22 cellular contexts compared by ENCODE assay signal in the genomic region with DNA sequence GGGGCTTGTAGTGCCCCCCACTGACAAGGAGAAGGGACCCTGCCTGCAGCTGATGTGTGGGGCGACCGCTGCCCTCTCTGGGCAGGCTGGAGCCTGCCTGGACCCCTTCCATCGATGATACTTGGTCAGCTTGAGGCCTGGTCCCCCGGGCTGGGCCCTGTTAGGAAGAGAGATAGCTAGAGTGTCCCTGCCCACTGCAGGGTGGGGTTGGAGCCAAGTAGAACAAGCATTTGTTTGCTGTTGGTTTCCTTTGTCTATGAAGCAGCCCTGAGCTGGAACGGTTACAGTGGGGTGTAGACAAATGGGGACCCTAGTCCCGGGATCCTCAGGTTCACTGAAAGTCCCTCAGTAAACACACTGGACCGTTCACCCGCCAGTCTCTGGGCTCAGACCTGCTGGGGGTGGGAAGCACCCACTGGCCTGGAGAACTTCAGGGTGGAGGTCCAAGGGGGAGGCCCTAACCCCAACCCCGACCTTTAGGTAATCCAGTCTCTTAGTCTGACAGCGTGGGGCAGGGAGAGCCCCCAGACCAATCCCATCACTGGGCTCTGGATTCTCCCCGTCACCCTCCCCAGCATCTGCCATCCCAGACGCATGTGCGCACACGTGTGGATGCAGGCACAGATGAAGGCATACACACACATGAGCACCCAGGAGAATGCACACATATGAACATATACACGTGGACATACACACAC.
"Had no signal": no experiment of that assay in that cellular context is flagged by ENCODE, and none has a peak within 500 bp of the region (broad histone marks: within the 10 kb centered on the region; RNA-seq: fewer than 3 reads in every experiment).

No MANE protein-coding gene starts in this region.

- H3K36me3 ChIP-seq: neural progenitor cell, prostate gland, right atrium auricular region, sigmoid colon, stomach, tibial artery, upper lobe of left lung, uterus had no signal

- H3K27ac ChIP-seq: coronary artery, neural progenitor cell, parathyroid adenoma, prostate gland, right atrium auricular region, sigmoid colon, stomach, tibial artery, upper lobe of left lung, uterus had no signal

- DNase-seq: dermis blood vessel endothelial cell; effector memory CD8-positive, alpha-beta T cell; erythroblast; kidney; mesenchymal stem cell; midbrain; naive thymus-derived CD4-positive, alpha-beta T cell; sigmoid colon; stimulated activated CD4-positive, alpha-beta T cell treated with anti-CD3 and anti-CD28 coated beads, Interleukin-2, amount 100 ng/mL, for 24 hours; stimulated activated CD4-positive, alpha-beta T cell treated with anti-CD3 and anti-CD28 coated beads, Interleukin-4, amount 100 ng/mL, for 24 hours; stimulated activated naive CD4-positive, alpha-beta T cell treated with Interleukin-2 at 50 U/mL for 16 hours; stomach; tibial artery; upper lobe of left lung; uterus had no signal

- H3K4me3 ChIP-seq: coronary artery, neural progenitor cell, prostate gland, right atrium auricular region, sigmoid colon, stomach, tibial artery, upper lobe of left lung, uterus had no signal

- H3K27me3 ChIP-seq: neural progenitor cell, right atrium auricular region, sigmoid colon, tibial artery, upper lobe of left lung, uterus had no signal

- ATAC-seq: effector memory CD8-positive, alpha-beta T cell; left lobe of liver; naive thymus-derived CD4-positive, alpha-beta T cell; stimulated activated effector memory CD8-positive, alpha-beta T cell treated with anti-CD3 and anti-CD28 coated beads, Interleukin-12 subunit alpha, Interleukin-12 subunit beta, amount 100 ng/mL, for 72 hours had no signal

- H3K4me1 ChIP-seq: neural progenitor cell, parathyroid adenoma, prostate gland, right atrium auricular region, sigmoid colon, stomach, tibial artery, upper lobe of left lung, uterus had no signal

- H3K9me3 ChIP-seq: prostate gland, right atrium auricular region, sigmoid colon, stomach, tibial artery, upper lobe of left lung, uterus had no signal
